In genomic region chr2:28748176-28748575, GRCh38 we compare ENCODE assay signal across 16 cellular contexts. TPM values are rescaled to one million over a fixed set of nuclear protein-coding genes. Genes with fewer than 3 reads are reported as not detected.
A peak's percentile ranks its signal among the peaks of the same experiment; 100 is the strongest.
DNase-seq lines count a peak whose midpoint lies in the region; ATAC-seq, FAIRE-seq and TF ChIP-seq lines count a peak whose summit lies in the region.
"Had no signal": no experiment of that assay in that cellular context is flagged by ENCODE, and none has a peak within 500 bp of the region (broad histone marks: within the 10 kb centered on the region; RNA-seq: fewer than 3 reads in every experiment).

No MANE protein-coding gene starts in this region.

- H3K27ac ChIP-seq in CD4-positive, alpha-beta T cell (ENCODE audit: low read depth, low read length) = peak overlapping the region; percentile 9
- H3K27ac ChIP-seq in MM.1S (ENCODE audit: low read length) (no peak overlapping the region), astrocyte (ENCODE audit: low read depth, low read length) (no peak overlapping the region), parathyroid adenoma (peak overlapping the region; percentile 97), neural progenitor cell (no peak overlapping the region)
- H3K27ac ChIP-seq: BLaER1 had no signal

- H3K9me3 Mint-ChIP-seq in CD4-positive, alpha-beta T cell = no peaks in the 10 kb centered on the region
- H3K9me3 Mint-ChIP-seq in astrocyte (ENCODE audit: unreplicated experiment) = no peaks in the 10 kb centered on the region
- no peaks in the 10 kb centered on the region for H3K9me3 Mint-ChIP-seq in progenitor cell of endocrine pancreas (ENCODE audit: low read depth)
- peaks cover 1% of the 10 kb centered on the region for H3K9me3 Mint-ChIP-seq in neural progenitor cell

- CTCF ChIA-PET in CD4-positive, alpha-beta T cell (lab: Charles Lee) = interaction anchor here (2.2 to 2.4 kb wide), 2 partner anchors 154 to 181 kb away, joined by 12 to 15 read pairs; no protein-coding TSS in a partner anchor

- no peak for FAIRE-seq in astrocyte (lab: Jason Lieb, UNC)
- FAIRE-seq: bronchial epithelial cell, endometrium had no signal

- POLR2A ChIA-PET in CD4-positive, alpha-beta T cell (lab: Charles Lee) = interaction anchor here (1.1 to 2.0 kb wide), 2 partner anchors 154 to 182 kb away, joined by 3 to 10 read pairs; no protein-coding TSS in a partner anchor

- H3K4me3 Mint-ChIP-seq in CD4-positive, alpha-beta T cell = peak overlapping the region; percentile 55
- H3K4me3 Mint-ChIP-seq in astrocyte (ENCODE audit: unreplicated experiment) = no peak overlapping the region
- H3K4me3 Mint-ChIP-seq in progenitor cell of endocrine pancreas (ENCODE audit: low read depth) = no peak overlapping the region
- H3K4me3 Mint-ChIP-seq in neural progenitor cell = no peak overlapping the region

- no peaks in the 10 kb centered on the region for H3K27me3 Mint-ChIP-seq in CD4-positive, alpha-beta T cell
- no peaks in the 10 kb centered on the region for H3K27me3 Mint-ChIP-seq in astrocyte (ENCODE audit: low read depth, unreplicated experiment)
- H3K27me3 Mint-ChIP-seq in progenitor cell of endocrine pancreas = no peaks in the 10 kb centered on the region
- H3K27me3 Mint-ChIP-seq in neural progenitor cell (ENCODE audit: insufficient read depth, low read depth) = peaks cover 4% of the 10 kb centered on the region

- peaks cover 45% of the 10 kb centered on the region for H3K4me1 Mint-ChIP-seq in CD4-positive, alpha-beta T cell (ENCODE audit: low read depth)
- H3K4me1 Mint-ChIP-seq in astrocyte (ENCODE audit: low read depth, unreplicated experiment) (peaks cover 13% of the 10 kb centered on the region), progenitor cell of endocrine pancreas (ENCODE audit: low read depth) (peaks cover 20% of the 10 kb centered on the region), neural progenitor cell (peaks cover 21% of the 10 kb centered on the region)

- H3K9ac ChIP-seq in MM.1S (ENCODE audit: low read length) (no peak overlapping the region), astrocyte (ENCODE audit: low read length) (no peak overlapping the region), parathyroid adenoma (no peak overlapping the region), neural progenitor cell (no peak overlapping the region)
- H3K9ac ChIP-seq: BLaER1 had no signal

- H3K79me2 ChIP-seq in MM.1S (ENCODE audit: low read length) (peaks cover 15% of the 10 kb centered on the region), astrocyte (ENCODE audit: insufficient read depth, low read length) (peaks cover 13% of the 10 kb centered on the region), parathyroid adenoma (peaks cover 11% of the 10 kb centered on the region), neural progenitor cell (ENCODE audit: low read depth) (peaks cover 18% of the 10 kb centered on the region)

- H3K27ac Mint-ChIP-seq in CD4-positive, alpha-beta T cell = peak overlapping the region; percentile 95
- H3K27ac Mint-ChIP-seq in astrocyte (ENCODE audit: unreplicated experiment) (peak overlapping the region; percentile 8), progenitor cell of endocrine pancreas (no peak overlapping the region), neural progenitor cell (no peak overlapping the region)

- TF ChIP-seq CTCF in CD4-positive, alpha-beta T cell (IDR thresholded peaks at IDR 0.05) = no peak
- TF ChIP-seq CTCF in MM.1S (IDR thresholded peaks at IDR 0.05; ENCODE audit: low read length) (no peak), astrocyte (IDR thresholded peaks at IDR 0.05; ENCODE audit: insufficient read depth, low read depth, low read length) (no peak), parathyroid adenoma (IDR thresholded peaks at IDR 0.05) (no peak), progenitor cell of endocrine pancreas (IDR thresholded peaks at IDR 0.05; ENCODE audit: unreplicated experiment) (no peak), neural progenitor cell (IDR thresholded peaks at IDR 0.05) (no peak)

- H3K9me3 ChIP-seq in CD4-positive, alpha-beta T cell (ENCODE audit: control insufficient read depth, low read length) = no peaks in the 10 kb centered on the region
- H3K9me3 ChIP-seq in MM.1S (replicated peaks; ENCODE audit: insufficient read depth, low read length) (no peaks in the 10 kb centered on the region), astrocyte (ENCODE audit: insufficient read depth, low read depth, low read length) (no peaks in the 10 kb centered on the region), parathyroid adenoma (ENCODE audit: control insufficient read depth, low read length) (no peaks in the 10 kb centered on the region), neural progenitor cell (ENCODE audit: low read depth) (no peaks in the 10 kb centered on the region)
- H3K9me3 ChIP-seq: BLaER1, MG63 had no signal

- H4K20me1 ChIP-seq in MM.1S (ENCODE audit: insufficient read depth, low read length) (no peaks in the 10 kb centered on the region), astrocyte (ENCODE audit: insufficient read depth, low read length) (peaks cover 8% of the 10 kb centered on the region), neural progenitor cell (ENCODE audit: low read depth) (peaks cover 2% of the 10 kb centered on the region)

- H3K36me3 Mint-ChIP-seq in CD4-positive, alpha-beta T cell (ENCODE audit: low read depth) = peaks cover 16% of the 10 kb centered on the region
- no peaks in the 10 kb centered on the region for H3K36me3 Mint-ChIP-seq in astrocyte (ENCODE audit: low read depth, unreplicated experiment)
- no peaks in the 10 kb centered on the region for H3K36me3 Mint-ChIP-seq in progenitor cell of endocrine pancreas (ENCODE audit: insufficient read depth)
- H3K36me3 Mint-ChIP-seq in neural progenitor cell = peaks cover 4% of the 10 kb centered on the region

- intact Hi-C loops in CD4-positive, alpha-beta T cell (cut with DNase I, micrococcal nuclease) = loop anchor here in 1 of 2 experiments (2.0 to 10.0 kb wide), 2 partner anchors 123 to 353 kb away; partner anchors contain the start of genes FOSL2 and TRMT61B

- no peaks in the 10 kb centered on the region for H3K27me3 ChIP-seq in CD4-positive, alpha-beta T cell (ENCODE audit: control insufficient read depth, insufficient read depth, low read length)
- H3K27me3 ChIP-seq in MM.1S (replicated peaks; ENCODE audit: insufficient read depth, low read length) (no peaks in the 10 kb centered on the region), astrocyte (ENCODE audit: insufficient read depth, low read length) (no peaks in the 10 kb centered on the region), parathyroid adenoma (ENCODE audit: control insufficient read depth, insufficient read depth, low read length) (no peaks in the 10 kb centered on the region), neural progenitor cell (no peaks in the 10 kb centered on the region)
- H3K27me3 ChIP-seq: BLaER1, MG63 had no signal

- no peak for DNase-seq in CD4-positive, alpha-beta T cell
- peak; percentile 42 for DNase-seq in MM.1S
- no peak for DNase-seq in astrocyte (ENCODE audit: low read depth)
- DNase-seq in GOT3 (lab: John Stamatoyannopoulos, UW) = no peak
- no peak for DNase-seq in progenitor cell of endocrine pancreas (ENCODE audit: low spot score, unreplicated experiment)
- no peak for DNase-seq in SIG-M5 treated with dmso at 0.1 percent for 504 hours (lab: John Stamatoyannopoulos, UW; ENCODE audit: unreplicated experiment)
- no peak for DNase-seq in neural progenitor cell (ENCODE audit: low spot score)
- DNase-seq: DND-41; mesendoderm; MG63; NCI-H2171; stimulated activated CD4-positive, alpha-beta T cell treated with anti-CD3 and anti-CD28 coated beads, Interleukin-15, amount 100 ng/mL, for 24 hours had no signal

- no peaks in the 10 kb centered on the region for H3K9me2 ChIP-seq in MM.1S (replicated peaks; ENCODE audit: insufficient read depth, low read length)

- H3K4me3 ChIP-seq in MM.1S (ENCODE audit: low read length) (no peak overlapping the region), astrocyte (ENCODE audit: insufficient read depth, low read depth, low read length) (no peak overlapping the region), parathyroid adenoma (ENCODE audit: low read depth, low read length) (no peak overlapping the region), neural progenitor cell (no peak overlapping the region)
- H3K4me3 ChIP-seq: BLaER1, MG63 had no signal

- H3K4me1 ChIP-seq in MM.1S (ENCODE audit: low read length) (peaks cover 25% of the 10 kb centered on the region), astrocyte (ENCODE audit: insufficient read depth, low read length) (peaks cover 13% of the 10 kb centered on the region), parathyroid adenoma (peaks cover 35% of the 10 kb centered on the region), neural progenitor cell (peaks cover 11% of the 10 kb centered on the region)

- ATAC-seq in CD4-positive, alpha-beta T cell (ENCODE audit: poor library complexity) = no peak

- peak overlapping the region; percentile 48; the same call in 1 of the 2 replicates for H2AFZ ChIP-seq in MM.1S (ENCODE audit: low read length)
- H2AFZ ChIP-seq in astrocyte (ENCODE audit: low read depth, low read length) = no peak overlapping the region
- peak overlapping the region; percentile 36 for H2AFZ ChIP-seq in parathyroid adenoma
- no peak overlapping the region for H2AFZ ChIP-seq in neural progenitor cell (replicated peaks)

- peak overlapping the region; percentile 33 for H3K4me2 ChIP-seq in MM.1S (ENCODE audit: low read depth, low read length)
- H3K4me2 ChIP-seq in astrocyte (ENCODE audit: low read length) = no peak overlapping the region
- no peak overlapping the region for H3K4me2 ChIP-seq in parathyroid adenoma (ENCODE audit: low read length)
- no peak overlapping the region for H3K4me2 ChIP-seq in neural progenitor cell
- H3K4me2 ChIP-seq: BLaER1 had no signal

- peaks cover 15% of the 10 kb centered on the region for H3F3A ChIP-seq in MM.1S (ENCODE audit: insufficient read depth, low read length)
- H3F3A ChIP-seq in neural progenitor cell (ENCODE audit: low read depth) = peaks cover 21% of the 10 kb centered on the region

- H3K36me3 ChIP-seq in MM.1S (replicated peaks; ENCODE audit: insufficient read depth, low read length) = no peaks in the 10 kb centered on the region
- H3K36me3 ChIP-seq in astrocyte (ENCODE audit: insufficient read depth, low read length) = no peaks in the 10 kb centered on the region
- H3K36me3 ChIP-seq in parathyroid adenoma (ENCODE audit: control insufficient read depth, insufficient read depth, low read length) = no peaks in the 10 kb centered on the region
- no peaks in the 10 kb centered on the region for H3K36me3 ChIP-seq in neural progenitor cell
- H3K36me3 ChIP-seq: BLaER1, MG63 had no signal

RNA-seq across cellular contexts. Expression of gene PPP1CB, which starts 3.5 kb away (rescaled TPM):
- total RNA-seq in CD4-positive, alpha-beta T cell = 100 to 1,000 TPM; 290 to 304 TPM
- 250 and 263 TPM in 2 replicates for total RNA-seq in astrocyte
- 192 and 193 TPM in 2 replicates for total RNA-seq in progenitor cell of endocrine pancreas
- total RNA-seq in neural progenitor cell (ENCODE audit: low replicate concordance) = 134 and 244 TPM in 2 replicates

Comparison
In these comparisons a context has a peak if more than half of its experiments do, and no peak if none do; other contexts are left out.
1. H3K27ac ChIP-seq: peak in CD4-positive, alpha-beta T cell (single experiment) and parathyroid adenoma (single experiment); none in MM.1S (single experiment), astrocyte (single experiment) and neural progenitor cell (single experiment).
2. H3K27ac Mint-ChIP-seq: peak in CD4-positive, alpha-beta T cell (single experiment) and astrocyte (single experiment); none in progenitor cell of endocrine pancreas (single experiment) and neural progenitor cell (single experiment).
3. H2AFZ ChIP-seq: peak in MM.1S (single experiment) and parathyroid adenoma (single experiment); none in astrocyte (single experiment) and neural progenitor cell (single experiment).